In the genomic region with DNA sequence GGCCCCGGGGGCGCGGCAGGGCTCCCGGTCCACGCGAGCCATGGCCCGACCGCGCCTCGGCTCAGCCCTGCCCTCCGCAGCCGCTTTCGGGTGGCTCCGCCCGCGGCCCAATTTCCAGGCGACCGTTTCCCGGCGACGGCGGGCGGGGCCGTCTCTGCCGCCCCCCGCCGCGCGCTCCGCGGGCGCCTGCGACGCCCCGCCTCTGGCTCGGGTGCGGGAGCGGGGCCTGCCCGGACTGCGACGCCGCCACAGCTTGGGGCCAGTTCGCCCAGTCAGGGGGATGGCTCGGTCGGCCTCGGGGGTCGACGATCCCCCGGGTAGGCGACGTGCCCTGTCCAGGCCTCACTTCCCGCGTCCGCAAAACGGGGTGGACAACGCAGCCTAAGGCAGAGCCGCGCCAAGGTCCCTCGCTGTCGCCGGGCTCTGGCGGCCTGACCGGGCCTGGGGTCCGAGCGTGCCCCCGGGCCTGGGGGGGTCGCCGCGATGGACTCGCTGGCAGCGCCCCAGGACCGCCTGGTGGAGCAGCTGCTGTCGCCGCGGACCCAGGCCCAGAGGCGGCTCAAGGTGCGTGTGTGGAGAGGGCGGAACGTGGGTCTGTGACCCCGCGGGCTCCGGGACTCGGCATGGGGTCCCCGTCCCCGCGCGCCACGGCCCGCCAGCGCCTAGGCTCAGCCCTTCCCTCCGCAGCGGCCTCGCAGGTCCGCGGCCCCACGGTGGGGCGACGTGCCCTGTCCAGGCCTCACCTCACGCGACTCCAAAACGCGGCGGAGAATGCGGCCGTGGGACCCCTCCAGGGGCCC, we compare ENCODE assay signal across 7 cellular contexts. TPM values are rescaled to one million over a fixed set of nuclear protein-coding genes. Genes with fewer than 3 reads are reported as not detected.
DNase-seq lines count a peak whose midpoint lies in the region; ATAC-seq and TF ChIP-seq lines count a peak whose summit lies in the region.

No MANE protein-coding gene starts in this region.

- TF ChIP-seq CTCF in OCI-LY3 (IDR thresholded peaks at IDR 0.05; ENCODE audit: low read depth, low read length) (no peak), gastroesophageal sphincter (IDR thresholded peaks at IDR 0.05) (peak in 1 of 4 experiments; percentile 3), retinal pigment epithelial cell (conservative IDR thresholded peaks at IDR 0.05; ENCODE audit: low read depth, low read length) (no peak)

- peak overlapping the region; percentile 76 for H2AFZ ChIP-seq in GM23248
- H2AFZ ChIP-seq in OCI-LY3 (ENCODE audit: low read depth, low read length), result peak overlapping the region; percentile 59; the same call in 1 of the 2 replicates

- H3K4me3 ChIP-seq in GM23248 (peak overlapping the region; percentile 73), OCI-LY3 (ENCODE audit: low read length) (peak overlapping the region; percentile 77), gastroesophageal sphincter (peak overlapping the region; percentile 59 to 76), retinal pigment epithelial cell (ENCODE audit: low read length) (peak overlapping the region; percentile 36)

- in situ Hi-C loops in GM23248 (cut with MboI), result no loop called here

- H3K27ac ChIP-seq in GM23248, result no peak overlapping the region
- H3K27ac ChIP-seq in OCI-LY3 (ENCODE audit: low read length), result no peak overlapping the region
- peak overlapping the region in 3 of 4 donors; percentile 47 to 77 (median 58) for H3K27ac ChIP-seq in gastroesophageal sphincter

- ATAC-seq in gastroesophageal sphincter, result peak; percentile 56

- no peaks in the 10 kb centered on the region for H3K79me2 ChIP-seq in GM23248 (ENCODE audit: insufficient read depth)
- H3K79me2 ChIP-seq in OCI-LY3 (ENCODE audit: low read length), result no peaks in the 10 kb centered on the region

- no peak for TF ChIP-seq EP300 in gastroesophageal sphincter (IDR thresholded peaks at IDR 0.05)

- H3K36me3 ChIP-seq in GM23248 (ENCODE audit: low read depth) (no peaks in the 10 kb centered on the region), OCI-LY3 (replicated peaks; ENCODE audit: low read depth, low read length) (no peaks in the 10 kb centered on the region), gastroesophageal sphincter (peaks cover 0 to 34% of the 10 kb centered on the region in 2 donors)

- H3K9ac ChIP-seq in GM23248 (peak overlapping the region; percentile 75), OCI-LY3 (ENCODE audit: low read length) (peak overlapping the region; percentile 33; the same call in 1 of the 2 replicates)

- no peaks in the 10 kb centered on the region for H3K4me1 ChIP-seq in GM23248 (ENCODE audit: insufficient read depth)
- peaks cover 17% of the 10 kb centered on the region for H3K4me1 ChIP-seq in OCI-LY3 (ENCODE audit: low read length)
- H3K4me1 ChIP-seq in gastroesophageal sphincter, result peaks cover 0 to 74% (median 32%) of the 10 kb centered on the region in 3 donors

- H3K9me2 ChIP-seq in GM23248 (ENCODE audit: insufficient read depth), result no peaks in the 10 kb centered on the region

- TF ChIP-seq POLR2A in gastroesophageal sphincter (IDR thresholded peaks at IDR 0.05), result no peak

- H3K9me3 ChIP-seq in GM23248 (ENCODE audit: low read depth), result no peaks in the 10 kb centered on the region
- no peaks in the 10 kb centered on the region for H3K9me3 ChIP-seq in OCI-LY3 (ENCODE audit: insufficient read depth, low read length)
- H3K9me3 ChIP-seq in gastroesophageal sphincter, result no peaks in the 10 kb centered on the region

- H4K20me1 ChIP-seq in GM23248 (ENCODE audit: insufficient read depth) (no peaks in the 10 kb centered on the region), OCI-LY3 (ENCODE audit: insufficient read depth, low read length) (no peaks in the 10 kb centered on the region)

- peak; percentile 37 for DNase-seq in GM23248
- DNase-seq in retinal pigment epithelial cell (ENCODE audit: low read depth), result no peak
- no peak for DNase-seq in stimulated activated CD4-positive, alpha-beta T cell treated with anti-CD3 and anti-CD28 coated beads, Interleukin-15, amount 100 ng/mL, for 24 hours
- DNase-seq in H4 (ENCODE audit: low spot score), result no peak
- DNase-seq in ecto neural progenitor cell (ENCODE audit: low spot score), result no peak

- H3K4me2 ChIP-seq in GM23248 (ENCODE audit: unreplicated experiment) (peak overlapping the region; percentile 76), OCI-LY3 (ENCODE audit: low read length) (peak overlapping the region; percentile 58)

- no peaks in the 10 kb centered on the region for H3F3A ChIP-seq in GM23248 (ENCODE audit: insufficient read depth)

- WGBS in GM23248 (ENCODE audit: low coverage in 1 of 2, low lambda C conversion rate in 2 of 2, missing lambda C conversion rate in 2 of 2), 2 experiments, result 1 to 3% methylated on average over 53 to 83 of the region's 105 CpGs
- WGBS in gastroesophageal sphincter (ENCODE audit: low coverage in 1 of 2), 2 donors, result no CpG with 5 or more reads among the region's 105 CpGs

- H3K27me3 ChIP-seq in GM23248 (replicated peaks; ENCODE audit: insufficient read depth), result no peaks in the 10 kb centered on the region
- H3K27me3 ChIP-seq in OCI-LY3 (ENCODE audit: low read depth, low read length), result no peaks in the 10 kb centered on the region
- H3K27me3 ChIP-seq in gastroesophageal sphincter, result peaks cover 55% of the 10 kb centered on the region

RNA-seq across cellular contexts. Expression of gene SEPTIN5, which starts 4.2 kb away (rescaled TPM):
- total RNA-seq in GM23248 (2014; rRNA removed; shearing (Covaris generic)), result 31.5 and 35.3 TPM in 2 replicates
- polyA plus RNA-seq in GM23248 (2016; fragmentation: Nextera tagmentation; extraction: Ambion mirVana), result 16.1 and 17.0 TPM in 2 replicates
- 10 to 100 TPM; 21.9 to 51.1 (median 26.4) TPM for total RNA-seq in gastroesophageal sphincter
- total RNA-seq in H4 (2014; rRNA removed; shearing (Covaris generic)), result 10.9 and 15.8 TPM in 2 replicates

RNA-seq across cellular contexts. Expression of gene GP1BB, which starts 4.9 kb away (rescaled TPM):
- total RNA-seq in GM23248 (2014; rRNA removed; shearing (Covaris generic)), result 7.1 and 10.2 TPM in 2 replicates
- 3.2 and 4.9 TPM in 2 replicates for polyA plus RNA-seq in GM23248 (2016; fragmentation: Nextera tagmentation; extraction: Ambion mirVana)
- total RNA-seq in gastroesophageal sphincter, result 10 to 100 TPM in 1 of 4 donors, 1 to 10 TPM in 3; 2.0 to 12.5 (median 5.6) TPM
- total RNA-seq in H4 (2014; rRNA removed; shearing (Covaris generic)), result 0.06 and 1.3 TPM in 2 replicates

RNA-seq across cellular contexts. Expression of gene TBX1, which starts 42.1 kb away (rescaled TPM):
- 1.6 and 4.6 TPM in 2 replicates for total RNA-seq in GM23248 (2014; rRNA removed; shearing (Covaris generic))
- polyA plus RNA-seq in GM23248 (2016; fragmentation: Nextera tagmentation; extraction: Ambion mirVana), result 2.2 and 2.8 TPM in 2 replicates
- total RNA-seq in gastroesophageal sphincter, result 1 to 10 TPM in 2 of 4 donors, under 1 TPM in 2; 0.31 to 2.7 (median 1.2) TPM
- not detected in 2 replicates for total RNA-seq in H4 (2014; rRNA removed; shearing (Covaris generic))

Comparison
In these comparisons a context has a peak if more than half of its experiments do, and no peak if none do; other contexts are left out.
1. H3K27ac ChIP-seq: peak in gastroesophageal sphincter (3 of 4); none in GM23248 (single experiment) and OCI-LY3 (single experiment).
2. Peak in every context shown above with its lines, with median percentiles within 50 percentile points of each other: H3K4me3 ChIP-seq.